13 cellular contexts compared by ENCODE assay signal in genomic region chr9:121284733-121285451, GRCh38. TPM values are rescaled to one million over a fixed set of nuclear protein-coding genes. Genes with fewer than 3 reads are reported as not detected.
DNase-seq lines count a peak whose midpoint lies in the region; ATAC-seq and TF ChIP-seq lines count a peak whose summit lies in the region.
"Had no signal": no experiment of that assay in that cellular context is flagged by ENCODE, and none has a peak within 500 bp of the region (broad histone marks: within the 10 kb centered on the region; RNA-seq: fewer than 3 reads in every experiment).

No MANE protein-coding gene starts in this region.

- no peak for ATAC-seq in HG02623 (IDR thresholded peaks at IDR 0.05; ENCODE audit: unreplicated experiment)
- no peak for ATAC-seq in GM21737 (IDR thresholded peaks at IDR 0.05; ENCODE audit: unreplicated experiment)
- no peak for ATAC-seq in GM19351 (IDR thresholded peaks at IDR 0.05; ENCODE audit: unreplicated experiment)
- no peak for ATAC-seq in GM18498 (IDR thresholded peaks at IDR 0.05; ENCODE audit: unreplicated experiment)

- WGBS in mammary epithelial cell (ENCODE audit: low coverage, missing lambda C conversion rate), result 81% methylated on average over 8 of the region's 9 CpGs
- WGBS in lower leg skin, 2 donors, result 74 to 87% methylated on average over 9 of the region's 9 CpGs

- TF ChIP-seq POLR2A in lower leg skin (IDR thresholded peaks at IDR 0.05), result no peak

- no peak overlapping the region for H3K4me3 Mint-ChIP-seq in Calu3 (ENCODE audit: low read depth, unreplicated experiment)
- H3K4me3 Mint-ChIP-seq: activated CD4-positive, alpha-beta memory T cell treated with anti-CD3 and anti-CD28 coated beads for 36 hours had no signal

- CTCF ChIA-PET in Calu3 (lab: Charles Lee) (interaction anchor here (1.0 kb wide), 1 partner anchor 11 kb away, joined by 3 read pairs; no protein-coding TSS in a partner anchor), mammary epithelial cell (lab: Charles Lee; ENCODE audit: low non-redundant PET) (no interaction called here)

- H3K4me1 ChIP-seq in mammary epithelial cell (ENCODE audit: insufficient read depth, low read length), result peaks cover 81% of the 10 kb centered on the region

- no TSS peak for BruUV-seq in Calu3 (replicated peaks; lab: Mats Ljungman, UMichigan)
- BruUV-seq in mammary epithelial cell (replicated peaks; lab: Mats Ljungman, UMichigan), result no TSS peak

- dilution Hi-C loops in mammary epithelial cell (cut with HindIII; ENCODE audit: low sequenced_read_pairs), result loop anchor here (5.0 kb wide), 3 partner anchors 53 to 117 kb away; no protein-coding TSS in a partner anchor

- H3K79me2 ChIP-seq in mammary epithelial cell (ENCODE audit: insufficient read depth, low read length), result peaks cover 35% of the 10 kb centered on the region

- no peaks in the 10 kb centered on the region for H3K9me3 ChIP-seq in mammary epithelial cell (replicated peaks; ENCODE audit: insufficient read depth, low read length)

- no peaks in the 10 kb centered on the region for H3K27me3 Mint-ChIP-seq in Calu3 (ENCODE audit: unreplicated experiment)
- H3K27me3 Mint-ChIP-seq: activated CD4-positive, alpha-beta memory T cell treated with anti-CD3 and anti-CD28 coated beads for 36 hours had no signal

- H3K27ac Mint-ChIP-seq in Calu3 (ENCODE audit: unreplicated experiment), result peak overlapping the region; percentile 48
- H3K27ac Mint-ChIP-seq: activated CD4-positive, alpha-beta memory T cell treated with anti-CD3 and anti-CD28 coated beads for 36 hours had no signal

- in situ Hi-C loops in mammary epithelial cell (cut with MboI; ENCODE audit: low sequenced_read_pairs in 2 of 2), result loop anchor here in 1 of 2 donors (10.0 kb wide), 1 partner anchor 70 kb away; no protein-coding TSS in a partner anchor

- H3K4me3 ChIP-seq in mammary epithelial cell (replicated peaks in 1 of 3; ENCODE audit: insufficient read depth in 1 of 3, low read depth in 2 of 3, low read length in 3 of 3) (no peak overlapping the region), lower leg skin (ENCODE audit: low read depth, poor library complexity, severe bottlenecking) (no peak overlapping the region), skin epidermis (no peak overlapping the region)

- no peaks in the 10 kb centered on the region for H3K9me3 Mint-ChIP-seq in Calu3 (ENCODE audit: low read depth, unreplicated experiment)
- H3K9me3 Mint-ChIP-seq: activated CD4-positive, alpha-beta memory T cell treated with anti-CD3 and anti-CD28 coated beads for 36 hours had no signal

- H3K27ac ChIP-seq in mammary epithelial cell (ENCODE audit: insufficient read depth, low read depth, low read length) (peak overlapping the region; percentile 100), skin epidermis (peak overlapping the region in 20 of 21 experiments; percentile 32 to 97 (median 88))

- no peak overlapping the region for H3K9ac ChIP-seq in mammary epithelial cell (ENCODE audit: insufficient read depth, low read length)

- H3K36me3 ChIP-seq in mammary epithelial cell (ENCODE audit: insufficient read depth, low read length), result no peaks in the 10 kb centered on the region

- H3K36me3 Mint-ChIP-seq in Calu3 (ENCODE audit: insufficient read depth, unreplicated experiment), result peaks cover 59% of the 10 kb centered on the region
- H3K36me3 Mint-ChIP-seq: activated CD4-positive, alpha-beta memory T cell treated with anti-CD3 and anti-CD28 coated beads for 36 hours had no signal

- TF ChIP-seq CTCF in Calu3 (IDR thresholded peaks at IDR 0.05; ENCODE audit: unreplicated experiment), result no peak
- TF ChIP-seq CTCF in mammary epithelial cell (conservative IDR thresholded peaks at IDR 0.05 in 1 of 2, IDR thresholded peaks at IDR 0.05 in 1 of 2; ENCODE audit: extremely low read depth in 1 of 2, insufficient read depth in 1 of 2, low read depth in 1 of 2, low read length in 2 of 2), result no peak
- TF ChIP-seq CTCF in lower leg skin (IDR thresholded peaks at IDR 0.05), result no peak

- DNase-seq in Calu3, result no peak
- no peak for DNase-seq in mammary epithelial cell
- peak; percentile 71 to 87 for DNase-seq in lower leg skin (ENCODE audit: low spot score in 2 of 2)
- DNase-seq: activated CD4-positive, alpha-beta memory T cell treated with anti-CD3 and anti-CD28 coated beads for 36 hours; NCI-H1048; NCI-H526; stimulated activated CD4-positive, alpha-beta T cell treated with anti-CD3 and anti-CD28 coated beads, Interleukin-15, amount 100 ng/mL, for 24 hours; stimulated activated naive CD4-positive, alpha-beta T cell treated with Interleukin-2 at 50 U/mL for 16 hours had no signal

- H3K27me3 ChIP-seq in mammary epithelial cell (ENCODE audit: insufficient read depth, low read length), result no peaks in the 10 kb centered on the region

- no peaks in the 10 kb centered on the region for H4K20me1 ChIP-seq in mammary epithelial cell (ENCODE audit: insufficient read depth, low read length)

- intact Hi-C loops in Calu3 (cut with micrococcal nuclease; ENCODE audit: unreplicated experiment) (loop anchor here (5.0 kb wide), 2 partner anchors 37 to 73 kb away; no protein-coding TSS in a partner anchor), mammary epithelial cell (cut with micrococcal nuclease) (loop anchor here (10.0 kb wide), 1 partner anchor 210 kb away; the partner anchor contains the start of gene CNTRL), lower leg skin (cut with DNase I; ENCODE audit: low total_unique reads) (no loop called here)

- no peak overlapping the region for H2AFZ ChIP-seq in mammary epithelial cell (ENCODE audit: low read depth, low read length)

- no peak overlapping the region for H3K4me2 ChIP-seq in mammary epithelial cell (ENCODE audit: insufficient read depth, low read depth, low read length)

- peaks cover 81% of the 10 kb centered on the region for H3K4me1 Mint-ChIP-seq in Calu3 (ENCODE audit: low read depth, unreplicated experiment)

RNA-seq across cellular contexts. Expression of gene GSN, which starts 16.9 kb away (rescaled TPM):
- total RNA-seq in Calu3 (2022) (68.3 and 71.6 TPM in 2 replicates), mammary epithelial cell (100 to 1,000 TPM; 196 to 723 TPM), lower leg skin (1,000 to 10,000 TPM in 2 of 4 donors, 100 to 1,000 TPM in 2; 835 to 2,031 (median 1,042) TPM)
- 462 TPM for polyA plus RNA-seq in mammary epithelial cell
- polyA minus RNA-seq in mammary epithelial cell, result 325 TPM

Comparison
In these comparisons a context has a peak if more than half of its experiments do, and no peak if none do; other contexts are left out.
1. DNase-seq: peak in lower leg skin (2 of 2); none in Calu3 (single experiment) and mammary epithelial cell (single experiment).